In the genomic region with DNA sequence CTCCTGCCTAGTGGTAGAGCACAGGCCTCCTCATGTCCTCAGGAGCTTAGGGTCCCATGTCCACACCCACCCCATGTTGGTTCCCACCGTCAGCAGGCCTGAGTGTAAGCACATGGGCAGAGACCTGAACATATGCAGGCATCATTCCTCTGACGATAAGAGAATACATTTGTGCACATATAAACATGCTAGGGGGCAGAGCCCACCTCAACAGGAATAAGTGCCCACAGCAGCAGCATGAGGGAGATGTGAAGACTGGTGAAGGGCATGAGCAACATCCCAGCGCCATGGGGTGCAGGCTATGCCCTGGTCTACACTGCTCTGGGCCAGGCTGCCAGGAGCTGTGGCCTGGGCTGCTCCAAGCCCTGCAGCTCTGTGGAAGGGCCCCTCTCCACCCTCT, we compare ENCODE assay signal across 21 cellular contexts. TPM values are rescaled to one million over a fixed set of nuclear protein-coding genes. Genes with fewer than 3 reads are reported as not detected.
A peak's percentile ranks its signal among the peaks of the same experiment; 100 is the strongest.
DNase-seq lines count a peak whose midpoint lies in the region; ATAC-seq, FAIRE-seq and TF ChIP-seq lines count a peak whose summit lies in the region.
"Had no signal": no experiment of that assay in that cellular context is flagged by ENCODE, and none has a peak within 500 bp of the region (broad histone marks: within the 10 kb centered on the region; RNA-seq: fewer than 3 reads in every experiment).

No MANE protein-coding gene starts in this region.

- CTCF ChIA-PET in activated CD8-positive, alpha-beta T cell treated with anti-CD3 and anti-CD28 coated beads for 36 hours (lab: Charles Lee), result interaction anchor here (1.4 kb wide), 2 partner anchors 9 to 20 kb away, joined by 3 to 5 read pairs; no protein-coding TSS in a partner anchor
- CTCF ChIA-PET in activated CD8-positive, alpha-beta T cell treated with anti-CD3 and anti-CD28 coated beads, Interleukin-2, amount 10 ng/mL, durations not matched to agents 7 days and 5 days (lab: Charles Lee), result interaction anchor here (0.7 to 1.0 kb wide), 3 partner anchors 9 to 53 kb away, joined by 3 to 4 read pairs (median 3); no protein-coding TSS in a partner anchor
- CTCF ChIA-PET in HepG2 (lab: Yijun Ruan, JAX; ENCODE audit: low intra/inter-chr PET ratio, low total read pairs), result no interaction called here

- H3K79me2 ChIP-seq in HepG2 (ENCODE audit: insufficient read depth, low read length) (no peaks in the 10 kb centered on the region), Karpas-422 (ENCODE audit: low read length) (peaks cover 3% of the 10 kb centered on the region; the same call in 1 of the 2 replicates)

- H3K9ac ChIP-seq in HepG2 (ENCODE audit: insufficient read depth, low read depth, low read length) (no peak overlapping the region), Karpas-422 (ENCODE audit: low read length) (no peak overlapping the region)

- H3K27me3 Mint-ChIP-seq in activated CD8-positive, alpha-beta T cell treated with anti-CD3 and anti-CD28 coated beads for 36 hours, result no peaks in the 10 kb centered on the region
- H3K27me3 Mint-ChIP-seq in activated CD8-positive, alpha-beta T cell treated with anti-CD3 and anti-CD28 coated beads, Interleukin-2, amount 10 ng/mL, durations not matched to agents 7 days and 5 days (ENCODE audit: low read depth), result no peaks in the 10 kb centered on the region
- H3K27me3 Mint-ChIP-seq in stimulated activated naive CD8-positive, alpha-beta T cell treated with anti-CD3 and anti-CD28 coated beads, Interleukin-15, Interleukin-2, amounts not matched to agents 100 ng/mL and 50 ng/mL, for 24 hours, result no peaks in the 10 kb centered on the region

- TF ChIP-seq EP300 in HepG2 (IDR thresholded peaks at IDR 0.05; ENCODE audit: low read depth in 2 of 2, low read length in 2 of 2) (no peak), HepG2 (CRISPR knock-in tag; IDR thresholded peaks at IDR 0.05; ENCODE audit: borderline replicate concordance) (no peak)

- H3K9me2 ChIP-seq in Karpas-422 (replicated peaks; ENCODE audit: insufficient read depth, low read length), result no peaks in the 10 kb centered on the region

- H3K4me3 ChIP-seq in HepG2 (replicated peaks in 1 of 3; ENCODE audit: insufficient read depth in 1 of 3, low read depth in 2 of 3, low read length in 3 of 3) (no peak overlapping the region), Karpas-422 (ENCODE audit: low read length) (no peak overlapping the region)
- H3K4me3 ChIP-seq: GM23338 had no signal

- H3K4me1 Mint-ChIP-seq in activated CD8-positive, alpha-beta T cell treated with anti-CD3 and anti-CD28 coated beads for 36 hours (ENCODE audit: low read depth), result peaks cover 69% of the 10 kb centered on the region
- peaks cover 44% of the 10 kb centered on the region for H3K4me1 Mint-ChIP-seq in activated CD8-positive, alpha-beta T cell treated with anti-CD3 and anti-CD28 coated beads, Interleukin-2, amount 10 ng/mL, durations not matched to agents 7 days and 5 days (ENCODE audit: low read depth)
- H3K4me1 Mint-ChIP-seq in stimulated activated naive CD8-positive, alpha-beta T cell treated with anti-CD3 and anti-CD28 coated beads, Interleukin-15, Interleukin-2, amounts not matched to agents 100 ng/mL and 50 ng/mL, for 24 hours (ENCODE audit: low read depth), result peaks cover 71% of the 10 kb centered on the region

- H3K4me3 Mint-ChIP-seq in activated CD8-positive, alpha-beta T cell treated with anti-CD3 and anti-CD28 coated beads for 36 hours, result no peak overlapping the region
- H3K4me3 Mint-ChIP-seq in activated CD8-positive, alpha-beta T cell treated with anti-CD3 and anti-CD28 coated beads, Interleukin-2, amount 10 ng/mL, durations not matched to agents 7 days and 5 days, result no peak overlapping the region
- H3K4me3 Mint-ChIP-seq in stimulated activated naive CD8-positive, alpha-beta T cell treated with anti-CD3 and anti-CD28 coated beads, Interleukin-15, Interleukin-2, amounts not matched to agents 100 ng/mL and 50 ng/mL, for 24 hours, result no peak overlapping the region
- H3K4me3 Mint-ChIP-seq: GM23338 had no signal

- TF ChIP-seq CTCF in activated CD8-positive, alpha-beta T cell treated with anti-CD3 and anti-CD28 coated beads for 36 hours (IDR thresholded peaks at IDR 0.05), result no peak
- TF ChIP-seq CTCF in HepG2 (CRISPR knock-in tag; IDR thresholded peaks at IDR 0.05), result no peak

- DNase-seq in activated CD8-positive, alpha-beta T cell treated with anti-CD3 and anti-CD28 coated beads for 36 hours, result no peak
- no peak for DNase-seq in activated CD8-positive, alpha-beta T cell treated with anti-CD3 and anti-CD28 coated beads, Interleukin-2, amount 10 ng/mL, durations not matched to agents 7 days and 5 days
- DNase-seq in stimulated activated naive CD8-positive, alpha-beta T cell treated with anti-CD3 and anti-CD28 coated beads, Interleukin-15, Interleukin-2, amounts not matched to agents 100 U/mL and 50 U/mL, for 24 hours, result no peak
- DNase-seq in HepG2 (ENCODE audit: low spot score) (no peak), urothelium cell line (ENCODE audit: low spot score) (no peak), Karpas-422 (no peak)
- DNase-seq: 8988T, C1 segment of cervical spinal cord, DND-41, GDM1, MM.1S, NCI-H1105, NCI-H1694 treated with DMSO at 0.1 percent for 48 hours, NCI-H526 treated with DMSO at 0.1 percent for 48 hours, SIG-M5 had no signal

- H3K9me3 ChIP-seq in HepG2 (ENCODE audit: low read length), result no peaks in the 10 kb centered on the region
- no peaks in the 10 kb centered on the region for H3K9me3 ChIP-seq in Karpas-422 (ENCODE audit: low read length)

- no peak for ATAC-seq in activated CD8-positive, alpha-beta T cell treated with anti-CD3 and anti-CD28 coated beads for 36 hours
- ATAC-seq in activated CD8-positive, alpha-beta T cell treated with anti-CD3 and anti-CD28 coated beads, Interleukin-2, amount 10 ng/mL, durations not matched to agents 7 days and 5 days, result no peak
- ATAC-seq in stimulated activated naive CD8-positive, alpha-beta T cell treated with anti-CD3 and anti-CD28 coated beads, Interleukin-15, Interleukin-2, amounts not matched to agents 100 U/mL and 50 U/mL, for 24 hours, result no peak
- ATAC-seq in HepG2 (peak; percentile 12; the same call in 2 of the 3 replicates), HG03159 (IDR thresholded peaks at IDR 0.05; ENCODE audit: unreplicated experiment) (no peak)

- intact Hi-C loops in activated CD8-positive, alpha-beta T cell treated with anti-CD3 and anti-CD28 coated beads for 36 hours (cut with micrococcal nuclease), result no loop called here
- intact Hi-C loops in HepG2 (cut with micrococcal nuclease; ENCODE audit: unreplicated experiment), result no loop called here

- no peaks in the 10 kb centered on the region for H3K9me3 Mint-ChIP-seq in activated CD8-positive, alpha-beta T cell treated with anti-CD3 and anti-CD28 coated beads for 36 hours
- no peaks in the 10 kb centered on the region for H3K9me3 Mint-ChIP-seq in activated CD8-positive, alpha-beta T cell treated with anti-CD3 and anti-CD28 coated beads, Interleukin-2, amount 10 ng/mL, durations not matched to agents 7 days and 5 days (ENCODE audit: insufficient read depth)
- H3K9me3 Mint-ChIP-seq in stimulated activated naive CD8-positive, alpha-beta T cell treated with anti-CD3 and anti-CD28 coated beads, Interleukin-15, Interleukin-2, amounts not matched to agents 100 ng/mL and 50 ng/mL, for 24 hours, result no peaks in the 10 kb centered on the region
- H3K9me3 Mint-ChIP-seq: GM23338 had no signal

- H2AFZ ChIP-seq in HepG2 (ENCODE audit: low read length) (no peak overlapping the region), Karpas-422 (ENCODE audit: low read length) (no peak overlapping the region)
- H2AFZ ChIP-seq: GM23338 had no signal

- H3K36me3 ChIP-seq in HepG2 (replicated peaks in 1 of 2; ENCODE audit: control insufficient read depth in 1 of 2, insufficient read depth in 2 of 2, low read length in 2 of 2) (no peaks in the 10 kb centered on the region; a peak in 1 of 5 replicates), Karpas-422 (ENCODE audit: insufficient read depth, low read length) (peaks cover 36% of the 10 kb centered on the region)

- FAIRE-seq in HepG2 (lab: Jason Lieb, UNC) (no peak), urothelium cell line (lab: Jason Lieb, UNC) (peak; percentile 74)
- FAIRE-seq: GM12891, GM18507, RCC 7860 had no signal

- in situ Hi-C loops in HepG2 (cut with HindIII; ENCODE audit: extremely low pct_ligation_motif_present, low pct_unique_long_range_greater_than_20kb), result no loop called here

- H3K27me3 ChIP-seq in HepG2 (ENCODE audit: control insufficient read depth in 1 of 2, insufficient read depth in 2 of 2, low read length in 2 of 2) (no peaks in the 10 kb centered on the region; a peak in 1 of 5 replicates), Karpas-422 (ENCODE audit: low read length) (no peaks in the 10 kb centered on the region)

- peaks cover 43% of the 10 kb centered on the region for H3K36me3 Mint-ChIP-seq in activated CD8-positive, alpha-beta T cell treated with anti-CD3 and anti-CD28 coated beads for 36 hours (ENCODE audit: low read depth)
- H3K36me3 Mint-ChIP-seq in activated CD8-positive, alpha-beta T cell treated with anti-CD3 and anti-CD28 coated beads, Interleukin-2, amount 10 ng/mL, durations not matched to agents 7 days and 5 days (ENCODE audit: low read depth), result peaks cover 25% of the 10 kb centered on the region
- H3K36me3 Mint-ChIP-seq in stimulated activated naive CD8-positive, alpha-beta T cell treated with anti-CD3 and anti-CD28 coated beads, Interleukin-15, Interleukin-2, amounts not matched to agents 100 ng/mL and 50 ng/mL, for 24 hours (ENCODE audit: low read depth), result peaks cover 40% of the 10 kb centered on the region

- WGBS in HepG2 (ENCODE audit: low lambda C conversion rate), result 100% methylated on average over 2 of the region's 3 CpGs

- TF ChIP-seq RAD21 in HepG2 (CRISPR knock-in tag; IDR thresholded peaks at IDR 0.05), result no peak

- peak overlapping the region; percentile 69 for H3K27ac Mint-ChIP-seq in activated CD8-positive, alpha-beta T cell treated with anti-CD3 and anti-CD28 coated beads for 36 hours
- no peak overlapping the region for H3K27ac Mint-ChIP-seq in activated CD8-positive, alpha-beta T cell treated with anti-CD3 and anti-CD28 coated beads, Interleukin-2, amount 10 ng/mL, durations not matched to agents 7 days and 5 days
- H3K27ac Mint-ChIP-seq in stimulated activated naive CD8-positive, alpha-beta T cell treated with anti-CD3 and anti-CD28 coated beads, Interleukin-15, Interleukin-2, amounts not matched to agents 100 ng/mL and 50 ng/mL, for 24 hours, result peak overlapping the region; percentile 31
- H3K27ac Mint-ChIP-seq: GM23338 had no signal

- H3K27ac ChIP-seq in HepG2 (ENCODE audit: extremely low read length, insufficient read depth, low read length) (no peak overlapping the region), Karpas-422 (ENCODE audit: low read length) (no peak overlapping the region)

- H3K4me1 ChIP-seq in HepG2 (ENCODE audit: insufficient read depth, low read length) (peaks cover 31% of the 10 kb centered on the region), Karpas-422 (ENCODE audit: low read length) (peaks cover 10% of the 10 kb centered on the region)

- H3K4me2 ChIP-seq in HepG2 (ENCODE audit: low read depth, low read length), result no peak overlapping the region
- no peak overlapping the region for H3K4me2 ChIP-seq in Karpas-422 (ENCODE audit: low read depth, low read length, poor library complexity, severe bottlenecking)
- H3K4me2 ChIP-seq: GM23338 had no signal

- TF ChIP-seq POLR2A in HepG2 (IDR thresholded peaks at IDR 0.05; ENCODE audit: insufficient read depth in 1 of 2, low read depth in 2 of 2, low read length in 2 of 2), result no peak

- H4K20me1 ChIP-seq in HepG2 (ENCODE audit: insufficient read depth, low read length) (no peaks in the 10 kb centered on the region), Karpas-422 (ENCODE audit: insufficient read depth, low read depth, low read length) (no peaks in the 10 kb centered on the region)

- BruUV-seq in HepG2 (replicated peaks; lab: Mats Ljungman, UMichigan), result no TSS peak

- POLR2A ChIA-PET in activated CD8-positive, alpha-beta T cell treated with anti-CD3 and anti-CD28 coated beads for 36 hours (lab: Charles Lee), result interaction anchor here (0.9 to 3.6 kb wide), 7 partner anchors 10 to 24 kb away, joined by 3 to 21 read pairs (median 6); a partner anchor contains a TSS
- POLR2A ChIA-PET in activated CD8-positive, alpha-beta T cell treated with anti-CD3 and anti-CD28 coated beads, Interleukin-2, amount 10 ng/mL, durations not matched to agents 7 days and 5 days (lab: Charles Lee), result interaction anchor here (0.5 to 1.4 kb wide), 2 partner anchors 10 to 25 kb away, joined by 3 to 4 read pairs; no protein-coding TSS in a partner anchor
- POLR2A ChIA-PET in HepG2 (lab: Yijun Ruan, JAX), result interaction anchor here (1.7 to 2.2 kb wide), 2 partner anchors 16 to 62 kb away, joined by 4 to 8 read pairs; no protein-coding TSS in a partner anchor

RNA-seq across cellular contexts. Expression of a gene that starts 16.9 kb away (rescaled TPM):
- total RNA-seq in activated CD8-positive, alpha-beta T cell treated with anti-CD3 and anti-CD28 coated beads for 36 hours, result 10 to 100 TPM; 41.4 to 42.9 TPM
- 10 to 100 TPM; 20.3 to 20.4 TPM for total RNA-seq in activated CD8-positive, alpha-beta T cell treated with anti-CD3 and anti-CD28 coated beads, Interleukin-2, amount 10 ng/mL, durations not matched to agents 7 days and 5 days
- 3.3 and 4.0 TPM in 2 replicates for total RNA-seq in HepG2 (2016; rRNA removed; fragmentation: Illumina TruSeq; extraction: Trizol)
- 1.3 and 1.5 TPM in 2 replicates for total RNA-seq in HepG2 (2016; cell fraction: cytosol; rRNA removed; fragmentation: Illumina TruSeq; extraction: Trizol; ENCODE audit: low read depth)
- total RNA-seq in HepG2 (2016; cell fraction: insoluble cytoplasmic fraction; rRNA removed; fragmentation: Illumina TruSeq; extraction: Trizol), result 3.1 and 3.5 TPM in 2 replicates
- total RNA-seq in HepG2 (2016; cell fraction: membrane; rRNA removed; fragmentation: Illumina TruSeq; extraction: Trizol), result 2.9 and 5.0 TPM in 2 replicates
- total RNA-seq in HepG2 (2016; cell fraction: nucleus; rRNA removed; fragmentation: Illumina TruSeq; extraction: Trizol), result 2.4 TPM in 2 replicates
- polyA plus RNA-seq in HepG2 (2011; rRNA removed), result 5.0 and 7.3 TPM in 2 replicates
- 4.4 and 5.8 TPM in 2 replicates for polyA plus RNA-seq in HepG2 (2011; cell fraction: cytosol; rRNA removed)
- polyA plus RNA-seq in HepG2 (2011; cell fraction: nucleus; rRNA removed), result 15.5 and 20.4 TPM in 2 replicates
- polyA plus RNA-seq in HepG2 (2012), result 7.5 and 9.0 TPM in 2 replicates
- polyA plus RNA-seq in HepG2 (2016; cell fraction: cytosol; fragmentation: Illumina TruSeq; extraction: Trizol; ENCODE audit: low read depth), result 1.3 and 1.7 TPM in 2 replicates
- polyA plus RNA-seq in HepG2 (2016; cell fraction: insoluble cytoplasmic fraction; fragmentation: Illumina TruSeq; extraction: Trizol; ENCODE audit: low read depth), result 3.1 and 3.9 TPM in 2 replicates
- polyA plus RNA-seq in HepG2 (2016; cell fraction: membrane; fragmentation: Illumina TruSeq; extraction: Trizol; ENCODE audit: low read depth), result 2.3 and 3.2 TPM in 2 replicates
- 4.1 and 4.2 TPM in 2 replicates for polyA plus RNA-seq in HepG2 (2016; cell fraction: nucleus; fragmentation: Illumina TruSeq; extraction: Trizol; ENCODE audit: insufficient read depth, low read depth)
- 3.1 and 18.4 TPM in 2 replicates for polyA minus RNA-seq in HepG2 (2011; rRNA and poly(A)+ RNA removed; ENCODE audit: low replicate concordance)
- 1.4 and 2.7 TPM in 2 replicates for polyA minus RNA-seq in HepG2 (2011; cell fraction: cytosol; rRNA and poly(A)+ RNA removed)
- polyA minus RNA-seq in HepG2 (2011; cell fraction: nucleus; rRNA and poly(A)+ RNA removed), result 4.9 and 7.1 TPM in 2 replicates
- 65.9 and 86.7 TPM in 2 replicates for total RNA-seq in Karpas-422 (2014; rRNA removed; shearing (Covaris generic); ENCODE audit: low replicate concordance)

RNA-seq across cellular contexts. Expression of a gene that starts 50.9 kb away (rescaled TPM):
- total RNA-seq in activated CD8-positive, alpha-beta T cell treated with anti-CD3 and anti-CD28 coated beads for 36 hours, result under 1 TPM; 0.16 to 0.49 TPM
- under 1 TPM; 0.24 to 0.31 TPM for total RNA-seq in activated CD8-positive, alpha-beta T cell treated with anti-CD3 and anti-CD28 coated beads, Interleukin-2, amount 10 ng/mL, durations not matched to agents 7 days and 5 days
- total RNA-seq in HepG2 (2016; rRNA removed; fragmentation: Illumina TruSeq; extraction: Trizol), result 0.60 and 1.2 TPM in 2 replicates
- total RNA-seq in HepG2 (2016; cell fraction: cytosol; rRNA removed; fragmentation: Illumina TruSeq; extraction: Trizol; ENCODE audit: low read depth), result 0.53 and 0.61 TPM in 2 replicates
- 0.43 and 0.89 TPM in 2 replicates for total RNA-seq in HepG2 (2016; cell fraction: insoluble cytoplasmic fraction; rRNA removed; fragmentation: Illumina TruSeq; extraction: Trizol)
- total RNA-seq in HepG2 (2016; cell fraction: membrane; rRNA removed; fragmentation: Illumina TruSeq; extraction: Trizol), result 0.90 and 0.96 TPM in 2 replicates
- total RNA-seq in HepG2 (2016; cell fraction: nucleus; rRNA removed; fragmentation: Illumina TruSeq; extraction: Trizol), result 1.0 and 1.1 TPM in 2 replicates
- 0.38 and 0.59 TPM in 2 replicates for polyA plus RNA-seq in HepG2 (2011; rRNA removed)
- polyA plus RNA-seq in HepG2 (2011; cell fraction: cytosol; rRNA removed), result 0.24 and 0.28 TPM in 2 replicates
- polyA plus RNA-seq in HepG2 (2011; cell fraction: nucleus; rRNA removed), result 0.84 and 1.1 TPM in 2 replicates
- 0.49 and 1.2 TPM in 2 replicates for polyA plus RNA-seq in HepG2 (2012)
- polyA plus RNA-seq in HepG2 (2016; cell fraction: cytosol; fragmentation: Illumina TruSeq; extraction: Trizol; ENCODE audit: low read depth), result 0.42 and 0.53 TPM in 2 replicates
- polyA plus RNA-seq in HepG2 (2016; cell fraction: insoluble cytoplasmic fraction; fragmentation: Illumina TruSeq; extraction: Trizol; ENCODE audit: low read depth), result 0.80 and 0.84 TPM in 2 replicates
- 0.63 and 0.65 TPM in 2 replicates for polyA plus RNA-seq in HepG2 (2016; cell fraction: membrane; fragmentation: Illumina TruSeq; extraction: Trizol; ENCODE audit: low read depth)
- polyA plus RNA-seq in HepG2 (2016; cell fraction: nucleus; fragmentation: Illumina TruSeq; extraction: Trizol; ENCODE audit: insufficient read depth, low read depth), result 1.5 and 1.6 TPM in 2 replicates
- polyA minus RNA-seq in HepG2 (2011; rRNA and poly(A)+ RNA removed; ENCODE audit: low replicate concordance), result 0.05 and 0.22 TPM in 2 replicates
- polyA minus RNA-seq in HepG2 (2011; cell fraction: cytosol; rRNA and poly(A)+ RNA removed), result not detected in 2 replicates
- polyA minus RNA-seq in HepG2 (2011; cell fraction: nucleus; rRNA and poly(A)+ RNA removed), result 0.77 and 0.99 TPM in 2 replicates
- total RNA-seq in Karpas-422 (2014; rRNA removed; shearing (Covaris generic); ENCODE audit: low replicate concordance), result 0.19 and 1.3 TPM in 2 replicates
- total RNA-seq: GM23338 had no signal
